Comparison of ENCODE assay signal across 24 cellular contexts in genomic region chr10:95739046-95739445, GRCh38.
"Had no signal": no experiment of that assay in that cellular context is flagged by ENCODE, and none has a peak within 500 bp of the region (broad histone marks: within the 10 kb centered on the region; RNA-seq: fewer than 3 reads in every experiment).

No MANE protein-coding gene starts in this region.

- H3K4me3 ChIP-seq: colonic mucosa, gastrocnemius medialis, lower lobe of right lung, psoas muscle, sigmoid colon, testis, tibial artery had no signal

- H3K27me3 Mint-ChIP-seq: dendritic cell treated with granulocyte-macrophage colony-stimulating factor and Interleukin-4, amounts not matched to agents 40 ng/mL and 50 ng/mL, for 4 days; stimulated activated memory B cell treated with anti-CD40 and anti-IgM and Interleukin-4, amounts not matched to agents 10 μg/mL and 1 μg/mL and 100 μg/mL, for 72 hours had no signal

- H3K4me3 Mint-ChIP-seq: dendritic cell treated with granulocyte-macrophage colony-stimulating factor and Interleukin-4, amounts not matched to agents 40 ng/mL and 50 ng/mL, for 4 days; endodermal cell; natural killer cell; neural crest cell; stimulated activated memory B cell treated with anti-CD40 and anti-IgM and Interleukin-4, amounts not matched to agents 10 μg/mL and 1 μg/mL and 100 μg/mL, for 72 hours; type B pancreatic cell had no signal

- DNase-seq: colonic mucosa; effector CD8-positive, alpha-beta T cell; endodermal cell; foreskin fibroblast; gastrocnemius medialis; head of caudate nucleus; left ventricle myocardium superior; lower lobe of right lung; natural killer cell; psoas muscle; right cardiac atrium; sigmoid colon; stimulated activated CD4-positive, alpha-beta T cell treated with anti-CD3 and anti-CD28 coated beads, Interleukin-2, amount 100 ng/mL, for 24 hours; stimulated activated CD4-positive, alpha-beta T cell treated with anti-CD3 and anti-CD28 coated beads, Interleukin-4, amount 100 ng/mL, for 24 hours; stimulated activated naive CD8-positive, alpha-beta T cell treated with anti-CD3 and anti-CD28 coated beads, Interleukin-15, Interleukin-2, amounts not matched to agents 100 U/mL and 50 U/mL, for 24 hours; substantia nigra; testis; tibial artery had no signal

- H3K36me3 ChIP-seq: colonic mucosa, gastrocnemius medialis, lower lobe of right lung, sigmoid colon, tibial artery had no signal

- ATAC-seq: esophagus mucosa; gastrocnemius medialis; left ventricle myocardium superior; lower lobe of right lung; natural killer cell; psoas muscle; right cardiac atrium; stimulated activated memory B cell treated with anti-CD40 and anti-IgM and Interleukin-4, amounts not matched to agents 10 μg/mL and 1 μg/mL and 100 μg/mL, for 72 hours; stimulated activated naive CD8-positive, alpha-beta T cell treated with anti-CD3 and anti-CD28 coated beads, Interleukin-15, Interleukin-2, amounts not matched to agents 100 U/mL and 50 U/mL, for 24 hours had no signal

- H3K36me3 Mint-ChIP-seq: natural killer cell; stimulated activated memory B cell treated with anti-CD40 and anti-IgM and Interleukin-4, amounts not matched to agents 10 μg/mL and 1 μg/mL and 100 μg/mL, for 72 hours; type B pancreatic cell had no signal

- H3K27ac Mint-ChIP-seq: dendritic cell treated with granulocyte-macrophage colony-stimulating factor and Interleukin-4, amounts not matched to agents 40 ng/mL and 50 ng/mL, for 4 days; endodermal cell; natural killer cell; type B pancreatic cell had no signal

- H3K27ac ChIP-seq: colonic mucosa, epithelial cell of prostate, gastrocnemius medialis, lower lobe of right lung, psoas muscle, sigmoid colon, testis, tibial artery had no signal

- H3K9me3 ChIP-seq: colonic mucosa, gastrocnemius medialis, lower lobe of right lung, psoas muscle, sigmoid colon, testis, tibial artery had no signal

- H3K4me1 ChIP-seq: colonic mucosa, psoas muscle, testis had no signal

- H3K9me3 Mint-ChIP-seq: neural crest cell; stimulated activated memory B cell treated with anti-CD40 and anti-IgM and Interleukin-4, amounts not matched to agents 10 μg/mL and 1 μg/mL and 100 μg/mL, for 72 hours; type B pancreatic cell had no signal

- H3K27me3 ChIP-seq: colonic mucosa, gastrocnemius medialis, sigmoid colon, testis, tibial artery had no signal
